ENCODE assay signal across 21 cellular contexts in genomic region chr12:12224240-12224940, GRCh38. TPM values are rescaled to one million over a fixed set of nuclear protein-coding genes. Genes with fewer than 3 reads are reported as not detected.
A peak's percentile ranks its signal among the peaks of the same experiment; 100 is the strongest.
DNase-seq lines count a peak whose midpoint lies in the region; ATAC-seq, FAIRE-seq and TF ChIP-seq lines count a peak whose summit lies in the region.
"Had no signal": no experiment of that assay in that cellular context is flagged by ENCODE, and none has a peak within 500 bp of the region (broad histone marks: within the 10 kb centered on the region; RNA-seq: fewer than 3 reads in every experiment).

No MANE protein-coding gene starts in this region.

- H3K4me3 ChIP-seq in GM06990 (replicated peaks; ENCODE audit: low read depth, low read length): no peak overlapping the region
- H3K4me3 ChIP-seq in K562: no peak overlapping the region
- H3K4me3 ChIP-seq: HAP-1, pancreas, skin epidermis, tibial nerve had no signal

- H3K4me1 Mint-ChIP-seq in progenitor cell of endocrine pancreas (ENCODE audit: low read depth): peaks cover 38% of the 10 kb centered on the region
- H3K4me1 Mint-ChIP-seq: activated naive CD8-positive, alpha-beta T cell treated with anti-CD3 and anti-CD28 coated beads, Interleukin-2, amount 10 ng/mL, durations not matched to agents 7 days and 5 days; CD4-positive, CD25-positive, alpha-beta regulatory T cell; central memory CD8-positive, alpha-beta T cell had no signal

- in situ Hi-C loops in K562 (cut with MboI): no loop called here

- no peaks in the 10 kb centered on the region for H3K27me3 Mint-ChIP-seq in progenitor cell of endocrine pancreas

- peaks cover 2 to 5% of the 10 kb centered on the region in 2 experiments; a peak in 3 of 5 replicates for H3K4me1 ChIP-seq in K562 (replicated peaks in 1 of 2; ENCODE audit: control insufficient read depth in 2 of 2, insufficient read depth in 2 of 2, low read length in 2 of 2)

- no peak overlapping the region for H3K4me2 ChIP-seq in K562 (ENCODE audit: insufficient read depth, low read length)

- no peak overlapping the region for H3K27ac ChIP-seq in K562 (ENCODE audit: extremely low read depth, low read depth, low read length)
- H3K27ac ChIP-seq: pancreas, skin epidermis, tibial nerve, VCaP had no signal

- CTCF ChIA-PET in K562 (lab: Yijun Ruan, JAX; ENCODE audit: low intra/inter-chr PET ratio): no interaction called here

- H3K9me3 Mint-ChIP-seq in progenitor cell of endocrine pancreas (ENCODE audit: low read depth): peaks cover 16% of the 10 kb centered on the region
- H3K9me3 Mint-ChIP-seq: activated naive CD8-positive, alpha-beta T cell treated with anti-CD3 and anti-CD28 coated beads, Interleukin-2, amount 10 ng/mL, durations not matched to agents 7 days and 5 days; central memory CD8-positive, alpha-beta T cell had no signal

- H3K36me3 Mint-ChIP-seq in progenitor cell of endocrine pancreas (ENCODE audit: insufficient read depth): peaks cover 13% of the 10 kb centered on the region
- H3K36me3 Mint-ChIP-seq: activated naive CD8-positive, alpha-beta T cell treated with anti-CD3 and anti-CD28 coated beads, Interleukin-2, amount 10 ng/mL, durations not matched to agents 7 days and 5 days; CD4-positive, CD25-positive, alpha-beta regulatory T cell had no signal

- H3K9me1 ChIP-seq in K562 (ENCODE audit: control insufficient read depth, insufficient read depth, low read length): no peaks in the 10 kb centered on the region

- no peaks in the 10 kb centered on the region for H3K9me3 ChIP-seq in K562 (replicated peaks; ENCODE audit: control insufficient read depth, insufficient read depth, low read depth, low read length)
- H3K9me3 ChIP-seq: HAP-1, pancreas had no signal

- no peak for FAIRE-seq in K562 (lab: Jason Lieb, UNC)
- FAIRE-seq: endometrium, pancreas had no signal

- POLR2A ChIA-PET in K562 (lab: Yijun Ruan, JAX): no interaction called here

- H3K27ac Mint-ChIP-seq in progenitor cell of endocrine pancreas: peak overlapping the region; percentile 68
- H3K27ac Mint-ChIP-seq: activated CD4-positive, alpha-beta memory T cell treated with anti-CD3 and anti-CD28 coated beads, Interleukin-2, amount 10 ng/mL, durations not matched to agents 7 days and 5 days; activated naive CD8-positive, alpha-beta T cell treated with anti-CD3 and anti-CD28 coated beads, Interleukin-2, amount 10 ng/mL, durations not matched to agents 7 days and 5 days; CD4-positive, CD25-positive, alpha-beta regulatory T cell had no signal

- WGBS in K562 (ENCODE audit: insufficient coverage, low coverage, missing lambda C conversion rate): 100% methylated on average over 1 of the region's 2 CpGs

- ATAC-seq in HG02870 (IDR thresholded peaks at IDR 0.05; ENCODE audit: unreplicated experiment) (peak; percentile 76), K562 (peak; percentile 72), GM19463 (IDR thresholded peaks at IDR 0.05; ENCODE audit: unreplicated experiment) (no peak)
- ATAC-seq: HepG2, pancreas had no signal

- TF ChIP-seq RAD21 in K562 (CRISPR knock-in tag; conservative IDR thresholded peaks at IDR 0.05 in 1 of 2, IDR thresholded peaks at IDR 0.05 in 1 of 2): no peak

- intact Hi-C loops in K562 (cut with micrococcal nuclease): no loop called here

- H3K9ac ChIP-seq in K562 (ENCODE audit: insufficient read depth in 1 of 2, low read depth in 2 of 2, low read length in 2 of 2): no peak overlapping the region

- H3K27me3 ChIP-seq in GM06990 (replicated peaks; ENCODE audit: control insufficient read depth, insufficient read depth, low read length): no peaks in the 10 kb centered on the region
- H3K27me3 ChIP-seq in K562 (ENCODE audit: control insufficient read depth in 2 of 2, insufficient read depth in 2 of 2, low read length in 2 of 2): no peaks in the 10 kb centered on the region
- H3K27me3 ChIP-seq: pancreas, tibial nerve had no signal

- TF ChIP-seq POLR2A in K562 (conservative IDR thresholded peaks at IDR 0.05): no peak

- TF ChIP-seq CTCF in GM06990 (IDR thresholded peaks at IDR 0.05; ENCODE audit: insufficient read depth, low read length, poor library complexity, severe bottlenecking): no peak
- no peak for TF ChIP-seq CTCF in K562 (IDR thresholded peaks at IDR 0.05 in 2 of 3, conservative IDR thresholded peaks at IDR 0.05 in 1 of 3; ENCODE audit: insufficient read depth in 2 of 3, low read depth in 1 of 3, low read length in 3 of 3)
- no peak for TF ChIP-seq CTCF in progenitor cell of endocrine pancreas (IDR thresholded peaks at IDR 0.05; ENCODE audit: unreplicated experiment)

- 0 out of 2 replicates have a peak, but pooled peaks cover 5% of the 10 kb centered on the region for H4K20me1 ChIP-seq in K562 (replicated peaks; ENCODE audit: control insufficient read depth, insufficient read depth, low read length)

- DNase-seq in GM06990 (ENCODE audit: extremely low read depth, insufficient read length) (peak; percentile 37), K562 (ENCODE audit: extremely low read depth in 1 of 4, low spot score in 3 of 4) (peak in 2 of 4 experiments; percentile 16 to 33), progenitor cell of endocrine pancreas (ENCODE audit: low spot score, unreplicated experiment) (no peak), NCI-H2081 treated with DMSO at 0.1 percent for 48 hours (lab: John Stamatoyannopoulos, UW) (no peak), mucosa of gallbladder (ENCODE audit: low spot score) (no peak)
- DNase-seq: activated CD4-positive, alpha-beta memory T cell treated with anti-CD3 and anti-CD28 coated beads, Interleukin-2, amount 10 ng/mL, durations not matched to agents 7 days and 5 days; activated naive CD8-positive, alpha-beta T cell treated with anti-CD3 and anti-CD28 coated beads, Interleukin-2, amount 10 ng/mL, durations not matched to agents 7 days and 5 days; CD4-positive, CD25-positive, alpha-beta regulatory T cell; DMS53; MM.1S; NCI-H2107; pancreas had no signal

- BruUV-seq in K562 (replicated peaks; lab: Mats Ljungman, UMichigan): no TSS peak

- H3K36me3 ChIP-seq in GM06990 (ENCODE audit: control insufficient read depth, insufficient read depth, low read length) (no peaks in the 10 kb centered on the region), K562 (ENCODE audit: control insufficient read depth, insufficient read depth, low read length) (no peaks in the 10 kb centered on the region)
- H3K36me3 ChIP-seq: HAP-1, pancreas had no signal

- no peak overlapping the region for H2AFZ ChIP-seq in K562 (ENCODE audit: low read depth, low read length)

- H3K79me2 ChIP-seq in K562 (ENCODE audit: control insufficient read depth, insufficient read depth, low read length): peaks cover 86% of the 10 kb centered on the region

- TF ChIP-seq EP300 in K562 (IDR thresholded peaks at IDR 0.05; ENCODE audit: low read length): peak; percentile 42; the same call in 1 of the 2 replicates

- no peak overlapping the region for H3K4me3 Mint-ChIP-seq in progenitor cell of endocrine pancreas (ENCODE audit: low read depth)
- H3K4me3 Mint-ChIP-seq: activated CD4-positive, alpha-beta memory T cell treated with anti-CD3 and anti-CD28 coated beads, Interleukin-2, amount 10 ng/mL, durations not matched to agents 7 days and 5 days; activated naive CD8-positive, alpha-beta T cell treated with anti-CD3 and anti-CD28 coated beads, Interleukin-2, amount 10 ng/mL, durations not matched to agents 7 days and 5 days; CD4-positive, CD25-positive, alpha-beta regulatory T cell; central memory CD8-positive, alpha-beta T cell had no signal

TF ChIP-seq in K562, 482 proteins besides CTCF, POLR2A, EP300 and RAD21 (continues in another document):
- TF ChIP-seq RBM34 (IDR thresholded peaks at IDR 0.05; ENCODE audit: borderline replicate concordance, insufficient read depth, low read length): no peak
- TF ChIP-seq PHF21A (IDR thresholded peaks at IDR 0.05; ENCODE audit: borderline replicate concordance, low read depth): no peak
- TF ChIP-seq POLR3G (IDR thresholded peaks at IDR 0.05; ENCODE audit: extremely low read depth, insufficient read length, insufficient replicate concordance): no peak
- TF ChIP-seq SMAD4 (CRISPR knock-in tag; conservative IDR thresholded peaks at IDR 0.05): 0 out of 2 replicates have a peak, but pooled peaks have one; percentile 26
- TF ChIP-seq, protein P1, sequence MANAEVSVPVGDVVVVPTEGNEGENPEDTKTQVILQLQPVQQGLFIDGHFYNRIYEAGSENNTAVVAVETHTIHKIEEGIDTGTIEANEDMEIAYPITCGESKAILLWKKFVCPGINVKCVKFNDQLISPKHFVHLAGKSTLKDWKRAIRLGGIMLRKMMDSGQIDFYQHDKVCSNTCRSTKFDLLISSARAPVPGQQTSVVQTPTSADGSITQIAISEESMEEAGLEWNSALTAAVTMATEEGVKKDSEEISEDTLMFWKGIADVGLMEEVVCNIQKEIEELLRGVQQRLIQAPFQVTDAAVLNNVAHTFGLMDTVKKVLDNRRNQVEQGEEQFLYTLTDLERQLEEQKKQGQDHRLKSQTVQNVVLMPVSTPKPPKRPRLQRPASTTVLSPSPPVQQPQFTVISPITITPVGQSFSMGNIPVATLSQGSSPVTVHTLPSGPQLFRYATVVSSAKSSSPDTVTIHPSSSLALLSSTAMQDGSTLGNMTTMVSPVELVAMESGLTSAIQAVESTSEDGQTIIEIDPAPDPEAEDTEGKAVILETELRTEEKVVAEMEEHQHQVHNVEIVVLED (CRISPR knock-in tag; IDR thresholded peaks at IDR 0.05): no peak
- no peak for TF ChIP-seq NFE2L1 (tag; IDR thresholded peaks at IDR 0.05; ENCODE audit: borderline replicate concordance, low read depth)
- TF ChIP-seq POU5F1 (IDR thresholded peaks at IDR 0.05; ENCODE audit: borderline replicate concordance, low read depth, low read length, partially characterized antibody): no peak

RNA-seq across cellular contexts. Expression of gene LRP6, which starts 42.5 kb away (rescaled TPM):
- total RNA-seq in K562 (2011; cell fraction: chromatin; rRNA removed; ENCODE audit: low replicate concordance): 38.8 and 60.4 TPM in 2 replicates
- total RNA-seq in K562 (2011; cell fraction: nucleolus; rRNA removed): 28.2 and 38.7 TPM in 2 replicates
- 30.5 and 33.0 TPM in 2 replicates for total RNA-seq in K562 (2011; cell fraction: nucleoplasm; rRNA removed)
- total RNA-seq in K562 (2014; rRNA removed) (17.0 and 18.9 TPM in 2 replicates), K562 (2014; rRNA removed; fragmentation: Illumina TruSeq; extraction: Trizol) (10.8 and 13.4 TPM in 2 replicates), K562 (2015; rRNA removed; fragmentation: Illumina TruSeq; extraction: Trizol) (11.5 and 12.3 TPM in 2 replicates), K562 (2021) (13.2 and 15.5 TPM in 2 replicates), progenitor cell of endocrine pancreas (158 and 163 TPM in 2 replicates), mucosa of gallbladder (36.3 TPM)
- polyA plus RNA-seq in K562 (2011; rRNA removed) (10.2 and 11.3 TPM in 2 replicates), K562 (2014; fragmentation: Illumina TruSeq; extraction: Trizol) (7.8 and 10.5 TPM in 2 replicates), K562 (2014; fragmentation: Nextera tagmentation; extraction: Ambion mirVana) (10 to 100 TPM in 1 of 2 experiments, 1 to 10 TPM in 1; 3.0 to 10.3 TPM), K562 (2014; rRNA removed) (8.1 and 9.9 TPM in 2 replicates)
- polyA plus RNA-seq in K562 (2011; cell fraction: cytosol; rRNA removed): 19.2 and 20.8 TPM in 2 replicates
- polyA plus RNA-seq in K562 (2011; cell fraction: nucleus; rRNA removed): 29.8 and 46.7 TPM in 2 replicates
- polyA plus RNA-seq in K562 (2012): 7.7 and 9.4 TPM in 2 replicates
- polyA minus RNA-seq in K562 (2011; rRNA and poly(A)+ RNA removed): 68.0 and 70.2 TPM in 2 replicates
- 16.3 and 20.8 TPM in 2 replicates for polyA minus RNA-seq in K562 (2011; cell fraction: cytosol; rRNA and poly(A)+ RNA removed)
- polyA minus RNA-seq in K562 (2011; cell fraction: nucleus; rRNA and poly(A)+ RNA removed): 21.0 and 26.5 TPM in 2 replicates
